Comparison of ENCODE assay signal across 28 cellular contexts in the genomic region with DNA sequence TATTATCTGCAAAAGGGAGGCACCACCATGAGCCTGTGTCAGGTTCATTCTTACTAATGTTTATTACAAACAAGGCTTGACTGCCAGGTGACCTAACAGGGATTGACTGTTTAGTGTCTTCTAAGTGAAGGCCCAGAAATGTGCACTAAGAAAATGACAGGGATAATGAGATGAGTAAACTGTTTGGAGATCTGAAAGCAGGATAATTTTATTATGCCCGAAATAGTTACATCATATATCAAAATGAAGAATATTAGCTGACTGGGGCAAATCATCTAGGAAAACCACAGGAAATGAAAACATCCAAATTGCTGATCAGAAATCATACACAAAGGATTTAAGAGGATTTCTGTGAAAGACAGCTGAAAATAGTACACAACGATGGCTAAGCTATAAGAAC.
"Had no signal": no experiment of that assay in that cellular context is flagged by ENCODE, and none has a peak within 500 bp of the region (broad histone marks: within the 10 kb centered on the region; RNA-seq: fewer than 3 reads in every experiment).

No MANE protein-coding gene starts in this region.

- H3K27me3 Mint-ChIP-seq: naive thymus-derived CD4-positive, alpha-beta T cell; natural killer cell treated with Interleukin-12 subunit alpha and Interleukin-12 subunit beta and Interleukin-15 and Interleukin-18, amount 100 ng/mL, for 72 hours; stimulated activated naive B cell treated with anti-CD40 and anti-IgM and Interleukin-4, amounts not matched to agents 10 μg/mL and 1 μg/mL and 100 μg/mL, for 72 hours had no signal

- DNase-seq: kidney glomerular epithelial cell; left cardiac atrium; left lung; lower lobe of right lung; mammary epithelial cell; mesendoderm; midbrain; mucosa of descending colon; naive thymus-derived CD4-positive, alpha-beta T cell; ovary; stimulated activated CD4-positive, alpha-beta T cell treated with anti-CD3 and anti-CD28 coated beads, Interleukin-12 subunit alpha, Interleukin-12 subunit beta, amount 100 ng/mL, for 4 hours; stimulated activated CD4-positive, alpha-beta T cell treated with anti-CD3 and anti-CD28 coated beads, Interleukin-15, amount 100 ng/mL, for 24 hours; stimulated activated CD4-positive, alpha-beta T cell treated with anti-CD3 and anti-CD28 coated beads, Interleukin-2, amount 100 ng/mL, for 24 hours; stimulated activated CD4-positive, alpha-beta T cell treated with anti-CD3 and anti-CD28 coated beads, Interleukin-4, amount 100 ng/mL, for 1 hour; stimulated activated naive B cell treated with anti-CD40 and anti-IgM and Interleukin-4, amounts not matched to agents 10 μg/mL and 1 μg/mL and 100 μg/mL, for 72 hours; stimulated activated naive CD8-positive, alpha-beta T cell treated with anti-CD3 and anti-CD28 coated beads, Interleukin-15, Interleukin-2, amounts not matched to agents 100 U/mL and 50 U/mL, for 24 hours; stomach; testis; thyroid gland; transverse colon; upper lobe of left lung had no signal

- H3K27ac ChIP-seq: left lung, lower lobe of right lung, ovary, right atrium auricular region, skin epidermis, stomach, testis, thyroid gland, transverse colon, upper lobe of left lung, vagina had no signal

- H3K27ac Mint-ChIP-seq: naive thymus-derived CD4-positive, alpha-beta T cell; natural killer cell treated with Interleukin-12 subunit alpha and Interleukin-12 subunit beta and Interleukin-15 and Interleukin-18, amount 100 ng/mL, for 72 hours; progenitor cell of endocrine pancreas; stimulated activated naive B cell treated with anti-CD40 and anti-IgM and Interleukin-4, amounts not matched to agents 10 μg/mL and 1 μg/mL and 100 μg/mL, for 72 hours had no signal

- ATAC-seq: left cardiac atrium; left lung; lower lobe of right lung; mucosa of descending colon; naive thymus-derived CD4-positive, alpha-beta T cell; natural killer cell treated with Interleukin-12 subunit alpha and Interleukin-12 subunit beta and Interleukin-15 and Interleukin-18, amount 100 ng/mL, for 72 hours; sciatic nerve; stimulated activated naive B cell treated with anti-CD40 and anti-IgM and Interleukin-4, amounts not matched to agents 10 μg/mL and 1 μg/mL and 100 μg/mL, for 72 hours; stimulated activated naive CD8-positive, alpha-beta T cell treated with anti-CD3 and anti-CD28 coated beads, Interleukin-15, Interleukin-2, amounts not matched to agents 100 U/mL and 50 U/mL, for 24 hours had no signal

- FAIRE-seq: keratinocyte had no signal

- H3K27me3 ChIP-seq: left lung, ovary, right atrium auricular region, stomach, testis, thyroid gland, transverse colon, upper lobe of left lung, vagina had no signal

- H3K9me3 ChIP-seq: left lung, lower lobe of right lung, mucosa of descending colon, ovary, right atrium auricular region, stomach, testis, thyroid gland, transverse colon, upper lobe of left lung, vagina had no signal

- H3K36me3 Mint-ChIP-seq: naive thymus-derived CD4-positive, alpha-beta T cell; natural killer cell treated with Interleukin-12 subunit alpha and Interleukin-12 subunit beta and Interleukin-15 and Interleukin-18, amount 100 ng/mL, for 72 hours; stimulated activated naive B cell treated with anti-CD40 and anti-IgM and Interleukin-4, amounts not matched to agents 10 μg/mL and 1 μg/mL and 100 μg/mL, for 72 hours had no signal

- H3K4me1 ChIP-seq: left lung, lower lobe of right lung, right atrium auricular region, stomach, testis, thyroid gland, transverse colon, upper lobe of left lung, vagina had no signal

- H3K4me3 Mint-ChIP-seq: naive thymus-derived CD4-positive, alpha-beta T cell; natural killer cell treated with Interleukin-12 subunit alpha and Interleukin-12 subunit beta and Interleukin-15 and Interleukin-18, amount 100 ng/mL, for 72 hours; stimulated activated naive B cell treated with anti-CD40 and anti-IgM and Interleukin-4, amounts not matched to agents 10 μg/mL and 1 μg/mL and 100 μg/mL, for 72 hours had no signal

- H3K36me3 ChIP-seq: left lung, lower lobe of right lung, ovary, right atrium auricular region, stomach, thyroid gland, transverse colon, upper lobe of left lung, vagina had no signal

- H3K4me3 ChIP-seq: left lung, lower lobe of right lung, mucosa of descending colon, ovary, right atrium auricular region, skin epidermis, stomach, testis, thyroid gland, transverse colon, upper lobe of left lung, vagina had no signal

- H3K4me1 Mint-ChIP-seq: naive thymus-derived CD4-positive, alpha-beta T cell; stimulated activated naive B cell treated with anti-CD40 and anti-IgM and Interleukin-4, amounts not matched to agents 10 μg/mL and 1 μg/mL and 100 μg/mL, for 72 hours had no signal
